In genomic region chr16:71600822-71601221, GRCh38 we compare ENCODE assay signal across 1 cellular context.
TF ChIP-seq lines count a peak whose summit lies in the region.

No MANE protein-coding gene starts in this region.

TF ChIP-seq in HepG2, 621 proteins besides CTCF, POLR2A, EP300 and RAD21 (continued from another document):
- TF ChIP-seq GLMP (CRISPR knock-in tag; IDR thresholded peaks at IDR 0.05; ENCODE audit: borderline replicate concordance) (no peak), BATF2 (CRISPR knock-in tag; IDR thresholded peaks at IDR 0.05) (no peak), KLF16 (CRISPR knock-in tag; IDR thresholded peaks at IDR 0.05) (0 out of 4 replicates have a peak, but pooled peaks of 1 of the 2 experiments have one; percentile 37), ZNF225 (CRISPR knock-in tag; IDR thresholded peaks at IDR 0.05) (no peak), HMGXB3 (CRISPR knock-in tag; IDR thresholded peaks at IDR 0.05; ENCODE audit: borderline replicate concordance) (no peak), ZHX1 (CRISPR knock-in tag; IDR thresholded peaks at IDR 0.05; ENCODE audit: low read depth) (no peak), ZNF556 (CRISPR knock-in tag; IDR thresholded peaks at IDR 0.05; ENCODE audit: borderline replicate concordance) (no peak), AHR (CRISPR knock-in tag; IDR thresholded peaks at IDR 0.05) (no peak; the same call in 1 of the 2 replicates), PLRG1 (conservative IDR thresholded peaks at IDR 0.05) (no peak), ZNF737 (CRISPR knock-in tag; IDR thresholded peaks at IDR 0.05; ENCODE audit: borderline replicate concordance) (no peak), ZBTB8A (CRISPR knock-in tag; IDR thresholded peaks at IDR 0.05; ENCODE audit: borderline replicate concordance, low read depth) (no peak), NPAS2 (CRISPR knock-in tag; IDR thresholded peaks at IDR 0.05; ENCODE audit: borderline replicate concordance) (no peak), SIX4 (CRISPR knock-in tag; IDR thresholded peaks at IDR 0.05) (no peak), HNRNPH1 (optimal IDR thresholded peaks at IDR 0.05; ENCODE audit: low read depth, low read length) (no peak), HOXA5 (CRISPR knock-in tag; IDR thresholded peaks at IDR 0.05) (peak; percentile 7; the same call in 1 of the 2 replicates), TRIM22 (IDR thresholded peaks at IDR 0.05) (no peak), NFIB (CRISPR knock-in tag; IDR thresholded peaks at IDR 0.05; ENCODE audit: borderline replicate concordance) (no peak), ZNF891 (CRISPR knock-in tag; IDR thresholded peaks at IDR 0.05) (no peak), FOSL1 (CRISPR knock-in tag; IDR thresholded peaks at IDR 0.05; ENCODE audit: borderline replicate concordance) (no peak), HMGXB4 (CRISPR knock-in tag; IDR thresholded peaks at IDR 0.05; ENCODE audit: borderline replicate concordance in 1 of 2, low read depth in 1 of 2) (peak; percentile 15 to 53; a peak in 1 of 4 replicates), NFYC (CRISPR knock-in tag; IDR thresholded peaks at IDR 0.05) (no peak), ZNF549 (CRISPR knock-in tag; IDR thresholded peaks at IDR 0.05) (no peak), ZNF687 (CRISPR knock-in tag; IDR thresholded peaks at IDR 0.05) (peak; percentile 75), THAP7 (CRISPR knock-in tag; IDR thresholded peaks at IDR 0.05) (no peak), MATR3 (CRISPR knock-in tag; IDR thresholded peaks at IDR 0.05) (no peak), ZNF619 (CRISPR knock-in tag; IDR thresholded peaks at IDR 0.05) (peak; percentile 59; the same call in 1 of the 2 replicates), PAF1 (CRISPR knock-in tag; IDR thresholded peaks at IDR 0.05) (no peak), TGIF2 (CRISPR knock-in tag; IDR thresholded peaks at IDR 0.05) (peak; percentile 66; the same call in 1 of the 2 replicates), ETV6 (CRISPR knock-in tag; conservative IDR thresholded peaks at IDR 0.05) (no peak), KLF11 (CRISPR knock-in tag; IDR thresholded peaks at IDR 0.05) (no peak), GPBP1L1 (CRISPR knock-in tag; IDR thresholded peaks at IDR 0.05) (no peak), ZNF607 (CRISPR knock-in tag; IDR thresholded peaks at IDR 0.05; ENCODE audit: borderline replicate concordance) (0 out of 2 replicates have a peak, but pooled peaks have one; percentile 68), MIXL1 (CRISPR knock-in tag; IDR thresholded peaks at IDR 0.05) (peak; percentile 61; the same call in 1 of the 2 replicates), ZFP62 (CRISPR knock-in tag; IDR thresholded peaks at IDR 0.05) (no peak), TBX3 (IDR thresholded peaks at IDR 0.05; ENCODE audit: borderline replicate concordance) (no peak), PHF21A (CRISPR knock-in tag; IDR thresholded peaks at IDR 0.05) (no peak), ZFP90 (CRISPR knock-in tag; IDR thresholded peaks at IDR 0.05; ENCODE audit: borderline replicate concordance) (no peak), ZMYM3 (CRISPR knock-in tag; IDR thresholded peaks at IDR 0.05) (peak; percentile 63)
